2 cellular contexts compared by ENCODE assay signal in genomic region chr12:128120035-128120434, GRCh38.
TF ChIP-seq lines count a peak whose summit lies in the region.

No MANE protein-coding gene starts in this region.

TF ChIP-seq in HepG2, 621 proteins besides CTCF, POLR2A, EP300 and RAD21:
- TF ChIP-seq MNT (IDR thresholded peaks at IDR 0.05) (peak; percentile 95), HNRNPH1 (optimal IDR thresholded peaks at IDR 0.05; ENCODE audit: low read depth, low read length) (no peak)

TF ChIP-seq in H1, 55 proteins besides CTCF, POLR2A, EP300 and RAD21:
- no peak for TF ChIP-seq TBP (IDR thresholded peaks at IDR 0.05; ENCODE audit: low read depth, low read length)
- no peak for TF ChIP-seq TEAD4 (IDR thresholded peaks at IDR 0.05; ENCODE audit: low read depth, low read length)
- TF ChIP-seq FOSL1 (IDR thresholded peaks at IDR 0.05; ENCODE audit: insufficient read depth, low read depth, low read length) = no peak
- TF ChIP-seq HDAC2 (IDR thresholded peaks at IDR 0.05; ENCODE audit: borderline replicate concordance in 1 of 2, low read depth in 2 of 2, low read length in 2 of 2) = no peak
- TF ChIP-seq BCL11A (IDR thresholded peaks at IDR 0.05; ENCODE audit: low read depth in 2 of 2, low read length in 2 of 2) = no peak
- no peak for TF ChIP-seq KDM5A (IDR thresholded peaks at IDR 0.05; ENCODE audit: low read length)
- TF ChIP-seq ATF3 (IDR thresholded peaks at IDR 0.05; ENCODE audit: insufficient read depth, low read depth, low read length) = no peak
- no peak for TF ChIP-seq ASH2L (IDR thresholded peaks at IDR 0.05; ENCODE audit: low read length)
- no peak for TF ChIP-seq BRCA1 (IDR thresholded peaks at IDR 0.05; ENCODE audit: low read depth, low read length)
- TF ChIP-seq YY1 (IDR thresholded peaks at IDR 0.05; ENCODE audit: low read depth, low read length) = no peak
- TF ChIP-seq CHD7 (IDR thresholded peaks at IDR 0.05; ENCODE audit: insufficient replicate concordance, low read length) = no peak
- no peak for TF ChIP-seq TAF7 (optimal IDR thresholded peaks at IDR 0.05; ENCODE audit: borderline replicate concordance, low read depth, low read length)
- TF ChIP-seq SAP30 (IDR thresholded peaks at IDR 0.05; ENCODE audit: insufficient read depth, insufficient replicate concordance, low read length) = no peak
- no peak for TF ChIP-seq SP2 (IDR thresholded peaks at IDR 0.05; ENCODE audit: low read length)
- no peak for TF ChIP-seq POLR2AphosphoS5 (IDR thresholded peaks at IDR 0.05; ENCODE audit: low read depth, low read length)
- TF ChIP-seq MAX (IDR thresholded peaks at IDR 0.05) = no peak
- no peak for TF ChIP-seq KDM4A (IDR thresholded peaks at IDR 0.05; ENCODE audit: low read depth, low read length, severe bottlenecking)
- no peak for TF ChIP-seq RBBP5 (IDR thresholded peaks at IDR 0.05; ENCODE audit: borderline replicate concordance, low read depth, low read length)
- TF ChIP-seq ATF2 (IDR thresholded peaks at IDR 0.05; ENCODE audit: low read length) = no peak
TF ChIP-seq in H1: peak in this region for 0.
